ENCODE assay signal across 19 cellular contexts in genomic region chr5:125113328-125113727, GRCh38.
A peak's percentile ranks its signal among the peaks of the same experiment; 100 is the strongest.
DNase-seq lines count a peak whose midpoint lies in the region; ATAC-seq, FAIRE-seq and TF ChIP-seq lines count a peak whose summit lies in the region.
"Had no signal": no experiment of that assay in that cellular context is flagged by ENCODE, and none has a peak within 500 bp of the region (broad histone marks: within the 10 kb centered on the region; RNA-seq: fewer than 3 reads in every experiment).

No MANE protein-coding gene starts in this region.

- no peak for FAIRE-seq in GM12878 (lab: Jason Lieb, UNC)
- FAIRE-seq: bronchial epithelial cell had no signal

- CTCF ChIA-PET in GM12878 (lab: Yijun Ruan, JAX): no interaction called here

- H3K27ac ChIP-seq in GM12878 (ENCODE audit: control insufficient read depth, insufficient read depth): no peak overlapping the region
- H3K27ac ChIP-seq: heart right ventricle had no signal

- H3K9ac ChIP-seq in GM12878 (ENCODE audit: control insufficient read depth, insufficient read depth, low read length): no peak overlapping the region

- H3K9me3 ChIP-seq in GM12878 (replicated peaks; ENCODE audit: control insufficient read depth, insufficient read depth, low read length): no peaks in the 10 kb centered on the region
- H3K9me3 ChIP-seq: HAP-1, MG63 had no signal

- TF ChIP-seq CTCF in GM12878 (IDR thresholded peaks at IDR 0.05 in 2 of 3, conservative IDR thresholded peaks at IDR 0.05 in 1 of 3; ENCODE audit: control insufficient read depth in 2 of 3, extremely low read depth in 1 of 3, insufficient read depth in 1 of 3, low read depth in 3 of 3, low read length in 3 of 3): no peak

- TF ChIP-seq RAD21 in GM12878 (IDR thresholded peaks at IDR 0.05; ENCODE audit: insufficient read depth, low read depth, low read length): no peak

- intact Hi-C loops in GM12878 (cut with micrococcal nuclease; ENCODE audit: unreplicated experiment): no loop called here

- no peak for TF ChIP-seq EP300 in GM12878 (IDR thresholded peaks at IDR 0.05; ENCODE audit: borderline replicate concordance in 1 of 2, control insufficient read depth in 1 of 2, low read depth in 2 of 2, low read length in 2 of 2)

- no TSS peak for BruUV-seq in GM12878 (replicated peaks; lab: Mats Ljungman, UMichigan)

- no peaks in the 10 kb centered on the region for H4K20me1 ChIP-seq in GM12878 (ENCODE audit: control insufficient read depth, insufficient read depth)

- no peaks in the 10 kb centered on the region for H3K4me1 ChIP-seq in GM12878 (ENCODE audit: control insufficient read depth, insufficient read depth, low read length)
- H3K4me1 ChIP-seq: HAP-1 had no signal

- H2AFZ ChIP-seq in GM12878 (ENCODE audit: control insufficient read depth, low read depth, low read length): no peak overlapping the region

- POLR2A ChIA-PET in GM12878 (lab: Charles Lee): interaction anchor here (0.6 kb wide), 1 partner anchor 443 kb away, joined by 3 read pairs; no protein-coding TSS in a partner anchor

- 0% methylated on average over 2 of the region's 2 CpGs for WGBS in GM12878 (ENCODE audit: insufficient coverage, insufficient replicate concordance, low lambda C conversion rate, missing lambda C conversion rate)

- RAD21 ChIA-PET in GM12878 (lab: Charles Lee; ENCODE audit: unreplicated experiment): interaction anchor here (0.8 kb wide), 1 partner anchor 192 kb away, joined by 4 read pairs; no protein-coding TSS in a partner anchor

- no peaks in the 10 kb centered on the region for H3K79me2 ChIP-seq in GM12878 (ENCODE audit: control insufficient read depth, insufficient read depth, low read length)

- DNase-seq in GM12878 (ENCODE audit: low read depth, low spot score) (peak; percentile 48), SHP77 treated with DMSO at 0.1 percent for 48 hours (lab: John Stamatoyannopoulos, UW) (no peak), DMS114 treated with DMSO at 0.1 percent for 48 hours (lab: John Stamatoyannopoulos, UW; ENCODE audit: unreplicated experiment) (no peak), retina (no peak)
- DNase-seq: activated gamma-delta T cell treated with Interleukin-2 at 50 U/mL for 16 hours; DMS79; heart right ventricle; MG63; naive B cell; NCI-H510A; stimulated activated CD4-positive, alpha-beta T cell treated with anti-CD3 and anti-CD28 coated beads, Interleukin-4, amount 100 ng/mL, for 1 hour; stimulated activated naive CD4-positive, alpha-beta T cell had no signal

- no peak overlapping the region for H3K4me3 ChIP-seq in GM12878
- H3K4me3 ChIP-seq: HAP-1, heart right ventricle, MG63 had no signal

- ATAC-seq in GM18858 (IDR thresholded peaks at IDR 0.05; ENCODE audit: unreplicated experiment) (peak; percentile 90), GM21825 (IDR thresholded peaks at IDR 0.05; ENCODE audit: unreplicated experiment) (peak; percentile 71), HG03432 (IDR thresholded peaks at IDR 0.05; ENCODE audit: unreplicated experiment) (peak; percentile 91), GM12878 (peak; percentile 96), HG02571 (IDR thresholded peaks at IDR 0.05; ENCODE audit: unreplicated experiment) (no peak)
- ATAC-seq: heart right ventricle, left lobe of liver had no signal

- in situ Hi-C loops in GM12878 (cut with MboI): no loop called here

- no peaks in the 10 kb centered on the region for H3K27me3 ChIP-seq in GM12878 (replicated peaks in 1 of 2; ENCODE audit: control insufficient read depth in 2 of 2, insufficient read depth in 2 of 2, low read length in 1 of 2)
- H3K27me3 ChIP-seq: heart right ventricle, MG63 had no signal

- SMC1A ChIA-PET in GM12878 (lab: Charles Lee; ENCODE audit: uncharacterized antibody, unreplicated experiment): interaction anchor here (0.7 to 1.6 kb wide), 6 partner anchors 9 to 364 kb away, joined by 3 to 5 read pairs (median 3); no protein-coding TSS in a partner anchor

- no peaks in the 10 kb centered on the region for H3K36me3 ChIP-seq in GM12878 (ENCODE audit: control insufficient read depth in 2 of 2, insufficient read depth in 2 of 2, low read length in 1 of 2)
- H3K36me3 ChIP-seq: HAP-1, heart right ventricle, MG63 had no signal

- TF ChIP-seq POLR2A in GM12878 (IDR thresholded peaks at IDR 0.05; ENCODE audit: low read depth, low read length): no peak

- no peak overlapping the region for H3K4me2 ChIP-seq in GM12878 (ENCODE audit: control insufficient read depth, insufficient read depth)

TF ChIP-seq in GM12878, 131 proteins besides CTCF, POLR2A, EP300 and RAD21 (continues in another document):
- no peak for TF ChIP-seq SMC3 (IDR thresholded peaks at IDR 0.05; ENCODE audit: borderline replicate concordance, low read length)
- TF ChIP-seq, protein P1, sequence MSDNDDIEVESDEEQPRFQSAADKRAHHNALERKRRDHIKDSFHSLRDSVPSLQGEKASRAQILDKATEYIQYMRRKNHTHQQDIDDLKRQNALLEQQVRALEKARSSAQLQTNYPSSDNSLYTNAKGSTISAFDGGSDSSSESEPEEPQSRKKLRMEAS (IDR thresholded peaks at IDR 0.05; ENCODE audit: low read depth, low read length): no peak
- no peak for TF ChIP-seq CREB1 (IDR thresholded peaks at IDR 0.05; ENCODE audit: low read depth)
- TF ChIP-seq IKZF2 (IDR thresholded peaks at IDR 0.05): peak; percentile 45 to 53; a peak in 2 of 4 replicates
- TF ChIP-seq SMAD1 (IDR thresholded peaks at IDR 0.05; ENCODE audit: low read depth, partially characterized antibody): no peak
- TF ChIP-seq POLR2AphosphoS2 (IDR thresholded peaks at IDR 0.05; ENCODE audit: low read depth, low read length): no peak
- TF ChIP-seq MYC (IDR thresholded peaks at IDR 0.05; ENCODE audit: insufficient read depth, insufficient read length, insufficient replicate concordance, low read length, severe bottlenecking): no peak
- no peak for TF ChIP-seq RFX5 (IDR thresholded peaks at IDR 0.05; ENCODE audit: low read depth, low read length)
- no peak for TF ChIP-seq SMAD5 (IDR thresholded peaks at IDR 0.05; ENCODE audit: low read depth)
- TF ChIP-seq POU2F2 (IDR thresholded peaks at IDR 0.05; ENCODE audit: borderline replicate concordance, low read depth, low read length): no peak
- peak; percentile 56 for TF ChIP-seq IKZF1 (conservative IDR thresholded peaks at IDR 0.05)
- no peak for TF ChIP-seq JUNB (IDR thresholded peaks at IDR 0.05)
- TF ChIP-seq HCFC1 (IDR thresholded peaks at IDR 0.05; ENCODE audit: low read length): no peak
- TF ChIP-seq, protein P2, sequence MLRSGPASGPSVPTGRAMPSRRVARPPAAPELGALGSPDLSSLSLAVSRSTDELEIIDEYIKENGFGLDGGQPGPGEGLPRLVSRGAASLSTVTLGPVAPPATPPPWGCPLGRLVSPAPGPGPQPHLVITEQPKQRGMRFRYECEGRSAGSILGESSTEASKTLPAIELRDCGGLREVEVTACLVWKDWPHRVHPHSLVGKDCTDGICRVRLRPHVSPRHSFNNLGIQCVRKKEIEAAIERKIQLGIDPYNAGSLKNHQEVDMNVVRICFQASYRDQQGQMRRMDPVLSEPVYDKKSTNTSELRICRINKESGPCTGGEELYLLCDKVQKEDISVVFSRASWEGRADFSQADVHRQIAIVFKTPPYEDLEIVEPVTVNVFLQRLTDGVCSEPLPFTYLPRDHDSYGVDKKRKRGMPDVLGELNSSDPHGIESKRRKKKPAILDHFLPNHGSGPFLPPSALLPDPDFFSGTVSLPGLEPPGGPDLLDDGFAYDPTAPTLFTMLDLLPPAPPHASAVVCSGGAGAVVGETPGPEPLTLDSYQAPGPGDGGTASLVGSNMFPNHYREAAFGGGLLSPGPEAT (IDR thresholded peaks at IDR 0.05; ENCODE audit: low read depth): no peak
- TF ChIP-seq, protein P3, sequence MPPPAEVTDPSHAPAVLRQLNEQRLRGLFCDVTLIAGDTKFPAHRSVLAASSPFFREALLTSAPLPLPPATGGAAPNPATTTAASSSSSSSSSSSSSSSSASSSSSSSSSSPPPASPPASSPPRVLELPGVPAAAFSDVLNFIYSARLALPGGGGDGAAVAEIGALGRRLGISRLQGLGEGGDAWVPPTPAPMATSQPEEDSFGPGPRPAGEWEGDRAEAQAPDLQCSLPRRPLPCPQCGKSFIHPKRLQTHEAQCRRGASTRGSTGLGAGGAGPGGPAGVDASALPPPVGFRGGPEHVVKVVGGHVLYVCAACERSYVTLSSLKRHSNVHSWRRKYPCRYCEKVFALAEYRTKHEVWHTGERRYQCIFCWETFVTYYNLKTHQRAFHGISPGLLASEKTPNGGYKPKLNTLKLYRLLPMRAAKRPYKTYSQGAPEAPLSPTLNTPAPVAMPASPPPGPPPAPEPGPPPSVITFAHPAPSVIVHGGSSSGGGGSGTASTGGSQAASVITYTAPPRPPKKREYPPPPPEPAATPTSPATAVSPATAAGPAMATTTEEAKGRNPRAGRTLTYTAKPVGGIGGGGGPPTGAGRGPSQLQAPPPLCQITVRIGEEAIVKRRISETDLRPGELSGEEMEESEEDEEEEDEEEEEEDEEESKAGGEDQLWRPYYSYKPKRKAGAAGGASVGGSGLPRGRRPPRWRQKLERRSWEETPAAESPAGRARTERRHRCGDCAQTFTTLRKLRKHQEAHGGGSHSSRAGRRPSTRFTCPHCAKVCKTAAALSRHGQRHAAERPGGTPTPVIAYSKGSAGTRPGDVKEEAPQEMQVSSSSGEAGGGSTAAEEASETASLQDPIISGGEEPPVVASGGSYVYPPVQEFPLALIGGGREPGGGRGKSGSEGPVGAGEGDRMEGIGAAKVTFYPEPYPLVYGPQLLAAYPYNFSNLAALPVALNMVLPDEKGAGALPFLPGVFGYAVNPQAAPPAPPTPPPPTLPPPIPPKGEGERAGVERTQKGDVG (CRISPR knock-in tag; IDR thresholded peaks at IDR 0.05): no peak
- no peak for TF ChIP-seq HDAC2 (IDR thresholded peaks at IDR 0.05)
- TF ChIP-seq CBX3 (IDR thresholded peaks at IDR 0.05; ENCODE audit: borderline replicate concordance, low read depth): no peak
- no peak for TF ChIP-seq WRNIP1 (IDR thresholded peaks at IDR 0.05; ENCODE audit: borderline replicate concordance, low read depth, low read length)
- TF ChIP-seq, protein P4, sequence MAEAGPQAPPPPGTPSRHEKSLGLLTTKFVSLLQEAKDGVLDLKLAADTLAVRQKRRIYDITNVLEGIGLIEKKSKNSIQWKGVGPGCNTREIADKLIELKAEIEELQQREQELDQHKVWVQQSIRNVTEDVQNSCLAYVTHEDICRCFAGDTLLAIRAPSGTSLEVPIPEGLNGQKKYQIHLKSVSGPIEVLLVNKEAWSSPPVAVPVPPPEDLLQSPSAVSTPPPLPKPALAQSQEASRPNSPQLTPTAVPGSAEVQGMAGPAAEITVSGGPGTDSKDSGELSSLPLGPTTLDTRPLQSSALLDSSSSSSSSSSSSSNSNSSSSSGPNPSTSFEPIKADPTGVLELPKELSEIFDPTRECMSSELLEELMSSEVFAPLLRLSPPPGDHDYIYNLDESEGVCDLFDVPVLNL (IDR thresholded peaks at IDR 0.05; ENCODE audit: low read depth, low read length): no peak
- no peak for TF ChIP-seq ZSCAN29 (IDR thresholded peaks at IDR 0.05)
- TF ChIP-seq MYB (IDR thresholded peaks at IDR 0.05; ENCODE audit: borderline replicate concordance, low read depth, low read length): no peak
